Comparison of ENCODE assay signal across 8 cellular contexts in the genomic region with DNA sequence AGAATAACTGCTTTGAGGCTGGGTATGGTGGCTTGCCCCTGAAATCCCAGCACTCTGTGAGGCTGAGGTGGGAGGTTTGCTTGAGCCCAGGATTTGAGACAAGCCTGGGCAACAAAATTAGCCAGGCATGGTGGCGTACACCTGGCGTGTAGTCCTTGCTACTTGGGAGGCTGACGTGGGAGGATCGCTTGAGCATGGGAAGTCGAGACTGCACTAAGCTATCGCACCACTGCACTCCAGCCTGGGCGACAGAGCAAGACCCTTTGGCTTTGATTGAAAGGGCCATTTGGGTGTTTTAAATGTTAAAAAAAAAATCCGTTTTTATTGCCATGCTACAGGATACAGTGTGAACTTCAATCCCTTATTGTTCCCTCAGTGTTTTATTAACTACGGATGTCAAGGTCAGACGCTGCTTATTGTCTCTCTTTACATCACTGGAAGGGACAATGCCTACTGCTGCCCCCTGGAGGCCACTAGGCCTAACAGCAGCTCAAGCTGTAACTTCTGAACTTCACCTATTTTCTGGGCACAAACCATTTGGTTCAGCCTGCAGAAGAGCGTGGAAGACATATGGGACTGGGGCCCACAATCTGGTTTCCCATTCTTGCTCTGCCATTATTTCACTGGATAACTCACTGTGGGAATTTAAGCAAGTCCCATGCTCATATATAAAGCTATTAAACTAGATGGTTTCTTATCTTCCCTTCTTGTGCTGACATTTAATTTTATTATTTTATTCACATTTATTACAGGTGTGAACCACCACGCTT. TPM values are rescaled to one million over a fixed set of nuclear protein-coding genes. Genes with fewer than 3 reads are reported as not detected.
DNase-seq lines count a peak whose midpoint lies in the region; ATAC-seq, FAIRE-seq and TF ChIP-seq lines count a peak whose summit lies in the region.

No MANE protein-coding gene starts in this region.

- peaks cover 0 to 8% (median 4%) of the 10 kb centered on the region in 7 donors for H3K9me3 Mint-ChIP-seq in naive B cell

- ATAC-seq in naive B cell (ENCODE audit: low read depth in 2 of 2) (peak; percentile 41 to 62), HG02981 (IDR thresholded peaks at IDR 0.05; ENCODE audit: unreplicated experiment) (no peak)

- H3F3A ChIP-seq in OCI-LY1 (ENCODE audit: insufficient read depth, low read length), result no peaks in the 10 kb centered on the region

- no peak overlapping the region for H3K9ac ChIP-seq in OCI-LY1 (ENCODE audit: low read length)

- H3K27me3 ChIP-seq in OCI-LY1 (ENCODE audit: insufficient read depth, low read length), result no peaks in the 10 kb centered on the region

- H3K4me3 Mint-ChIP-seq in naive B cell, result no peak overlapping the region

- no peaks in the 10 kb centered on the region for H3K9me2 ChIP-seq in OCI-LY1 (ENCODE audit: low read depth, low read length)

- no peak overlapping the region for H2AFZ ChIP-seq in OCI-LY1 (ENCODE audit: low read length)

- no peaks in the 10 kb centered on the region for H3K4me1 ChIP-seq in OCI-LY1 (ENCODE audit: insufficient read depth, low read length, severe bottlenecking)

- no peaks in the 10 kb centered on the region for H3K36me3 Mint-ChIP-seq in naive B cell

- no peak overlapping the region for H3K4me2 ChIP-seq in OCI-LY1 (ENCODE audit: low read length)

- no peak overlapping the region for H3K27ac ChIP-seq in OCI-LY1 (ENCODE audit: low read depth, low read length, poor library complexity, severe bottlenecking)

- no peak for FAIRE-seq in HTR-8/SVneo (lab: Jason Lieb, UNC)

- no peaks in the 10 kb centered on the region for H3K79me2 ChIP-seq in OCI-LY1 (ENCODE audit: insufficient read depth, low read length)

- DNase-seq in COLO668 (lab: John Stamatoyannopoulos, UW; ENCODE audit: unreplicated experiment) (peak; percentile 44), HTR-8/SVneo (ENCODE audit: insufficient read length, low spot score) (peak; percentile 55), epidermal melanocyte (ENCODE audit: insufficient read length, low spot score) (peak; percentile 77), naive B cell (peak; percentile 45)
- peak; percentile 32 for DNase-seq in activated CD8-positive, alpha-beta memory T cell treated with anti-CD3 and anti-CD28 coated beads, Interleukin-2, amount 50 U/mL, for 24 hours (ENCODE audit: extremely low read depth)
- peak; percentile 6 to 63 (median 46) for DNase-seq in stimulated activated naive CD4-positive, alpha-beta T cell (lab: John Stamatoyannopoulos, UW)

- no peaks in the 10 kb centered on the region for H3K36me3 ChIP-seq in OCI-LY1 (ENCODE audit: insufficient read depth, low read length)

- TF ChIP-seq CTCF in OCI-LY1 (IDR thresholded peaks at IDR 0.05; ENCODE audit: low read length), result peak; percentile 87

- H3K27me3 Mint-ChIP-seq in naive B cell, result peaks cover 17 to 22% (median 19%) of the 10 kb centered on the region in 3 donors

- H3K27ac Mint-ChIP-seq in naive B cell, result peak overlapping the region in 3 of 6 donors; percentile 13 to 66 (median 47)

- no peaks in the 10 kb centered on the region for H3K9me3 ChIP-seq in OCI-LY1 (ENCODE audit: low read length)

- H3K4me3 ChIP-seq in OCI-LY1 (ENCODE audit: low read depth, low read length, poor library complexity, severe bottlenecking), result no peak overlapping the region

- H4K20me1 ChIP-seq in OCI-LY1 (ENCODE audit: insufficient read depth, low read length), result no peaks in the 10 kb centered on the region

- peaks cover 0 to 2% (median 0%) of the 10 kb centered on the region in 3 donors for H3K4me1 Mint-ChIP-seq in naive B cell

RNA-seq across cellular contexts. Expression of a gene that starts 15.3 kb away (rescaled TPM):
- polyA plus RNA-seq in naive B cell (ENCODE audit: low read depth in 6 of 6), result 10 to 100 TPM; 14.6 to 19.8 (median 16.6) TPM
